22 cellular contexts compared by ENCODE assay signal in the genomic region with DNA sequence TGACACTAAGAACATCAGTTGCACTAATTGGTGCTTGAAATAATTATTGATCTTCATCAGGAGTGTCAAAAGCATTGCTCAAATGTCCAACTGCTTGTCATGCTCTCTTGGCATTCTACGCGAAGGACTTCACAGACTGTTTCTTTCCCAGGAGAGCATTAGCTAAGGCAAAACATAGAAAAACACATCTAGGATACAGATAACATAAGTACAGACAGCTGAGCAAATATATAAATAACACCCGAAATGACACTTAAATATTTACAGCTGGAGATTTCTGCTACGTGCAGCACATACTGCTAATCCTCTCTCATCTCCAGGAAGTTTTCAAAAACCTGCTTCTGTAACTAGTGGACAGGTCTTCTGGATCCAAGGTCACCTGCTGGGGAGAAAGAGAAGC.
DNase-seq lines count a peak whose midpoint lies in the region; ATAC-seq and TF ChIP-seq lines count a peak whose summit lies in the region.
"Had no signal": no experiment of that assay in that cellular context is flagged by ENCODE, and none has a peak within 500 bp of the region (broad histone marks: within the 10 kb centered on the region; RNA-seq: fewer than 3 reads in every experiment).

No MANE protein-coding gene starts in this region.

- H3K27me3 ChIP-seq in lower lobe of right lung (ENCODE audit: low read depth) (peaks cover 21% of the 10 kb centered on the region), mesendoderm (ENCODE audit: insufficient read depth, low read length, poor library complexity) (no peaks in the 10 kb centered on the region)
- H3K27me3 ChIP-seq: vagina had no signal

- no peak overlapping the region for H3K23ac ChIP-seq in mesendoderm (ENCODE audit: low read length)

- H3K4me2 ChIP-seq in mesendoderm (ENCODE audit: low read length): no peak overlapping the region
- H3K4me2 ChIP-seq: BLaER1 had no signal

- intact Hi-C loops in lower lobe of right lung (cut with DNase I): no loop called here

- no peaks in the 10 kb centered on the region for H3K79me2 ChIP-seq in mesendoderm (ENCODE audit: control insufficient read depth, insufficient read depth, low read length)

- no peak overlapping the region for H2BK5ac ChIP-seq in mesendoderm (ENCODE audit: low read length)

- H4K5ac ChIP-seq in mesendoderm (ENCODE audit: low read length): no peak overlapping the region

- no peak for TF ChIP-seq CTCF in lower lobe of right lung (IDR thresholded peaks at IDR 0.05)

- no CpG with 5 or more reads among the region's 4 CpGs for WGBS in mesendoderm (ENCODE audit: extremely low coverage, insufficient coverage, low lambda C conversion rate)

- no peak overlapping the region for H2AK5ac ChIP-seq in mesendoderm (ENCODE audit: low read length)

- H3K9ac ChIP-seq in SK-N-MC (ENCODE audit: insufficient read length) (no peak overlapping the region), mesendoderm (ENCODE audit: low read length) (no peak overlapping the region)
- H3K9ac ChIP-seq: BLaER1 had no signal

- H2BK15ac ChIP-seq in mesendoderm (replicated peaks; ENCODE audit: low read depth): no peak overlapping the region

- H3K9me3 ChIP-seq in SK-N-MC (ENCODE audit: low read depth, low read length) (no peaks in the 10 kb centered on the region; the same call in 1 of the 2 replicates), lower lobe of right lung (no peaks in the 10 kb centered on the region)
- H3K9me3 ChIP-seq: HAP-1, vagina had no signal

- H3K27ac ChIP-seq in SK-N-MC (peak overlapping the region; percentile 46; the same call in 1 of the 2 replicates), lower lobe of right lung (no peak overlapping the region), mesendoderm (ENCODE audit: low read depth, low read length) (no peak overlapping the region)
- H3K27ac ChIP-seq: BLaER1, vagina had no signal

- DNase-seq in DMS79 treated with DMSO at 0.1 percent for 48 hours (lab: John Stamatoyannopoulos, UW): peak; percentile 86
- DNase-seq in NCI-H1417 (lab: John Stamatoyannopoulos, UW): peak; percentile 69 to 95 (median 92)
- peak; percentile 40 for DNase-seq in NCI-H2171 treated with DMSO at 0.1 percent for 48 hours (lab: John Stamatoyannopoulos, UW)
- no peak for DNase-seq in SK-N-MC (ENCODE audit: low read depth, low spot score)
- no peak for DNase-seq in lower lobe of right lung
- no peak for DNase-seq in GM19238 (ENCODE audit: insufficient read length, low spot score)
- no peak for DNase-seq in mesendoderm
- DNase-seq: activated CD4-positive, alpha-beta memory T cell treated with anti-CD3 and anti-CD28 coated beads for 36 hours; activated CD8-positive, alpha-beta memory T cell treated with anti-CD3 and anti-CD28 coated beads, Interleukin-2, amount 50 U/mL, for 48 hours; activated naive CD8-positive, alpha-beta T cell treated with anti-CD3 and anti-CD28 coated beads, Interleukin-2, amount 10 ng/mL, durations not matched to agents 7 days and 5 days; central memory CD4-positive, alpha-beta T cell; kidney; NCI-H1436 treated with DMSO at 0.1 percent for 48 hours; NCI-H82; right cardiac atrium; stimulated activated naive CD8-positive, alpha-beta T cell treated with anti-CD3 and anti-CD28 coated beads, Interleukin-15, Interleukin-2, amounts not matched to agents 100 U/mL and 50 U/mL, for 24 hours had no signal

- no peak overlapping the region for H4K8ac ChIP-seq in mesendoderm (ENCODE audit: low read depth, low read length)

- no peak overlapping the region for H3K18ac ChIP-seq in mesendoderm (ENCODE audit: low read length)

- no peak overlapping the region for H3K56ac ChIP-seq in mesendoderm (ENCODE audit: low read length)

- H3K36me3 ChIP-seq in SK-N-MC (ENCODE audit: insufficient read depth, low read length) (no peaks in the 10 kb centered on the region), lower lobe of right lung (no peaks in the 10 kb centered on the region), mesendoderm (ENCODE audit: control insufficient read depth, insufficient read depth, low read length) (no peaks in the 10 kb centered on the region)
- H3K36me3 ChIP-seq: BLaER1, HAP-1, vagina had no signal

- ATAC-seq in HG02840 (IDR thresholded peaks at IDR 0.05; ENCODE audit: low FRiP score, unreplicated experiment) (no peak), lower lobe of right lung (no peak)
- ATAC-seq: GM12878; right cardiac atrium; stimulated activated naive CD8-positive, alpha-beta T cell treated with anti-CD3 and anti-CD28 coated beads, Interleukin-15, Interleukin-2, amounts not matched to agents 100 U/mL and 50 U/mL, for 24 hours had no signal

- no peak overlapping the region for H2BK120ac ChIP-seq in mesendoderm (ENCODE audit: low read depth, low read length)

- H3K4me3 ChIP-seq in SK-N-MC (0 out of 2 replicates have a peak overlapping the region, but pooled peaks have one; percentile 10), lower lobe of right lung (no peak overlapping the region), mesendoderm (ENCODE audit: low read length) (no peak overlapping the region)
- H3K4me3 ChIP-seq: BLaER1, GM12878, HAP-1, lung, vagina had no signal

- no peaks in the 10 kb centered on the region for H3K79me1 ChIP-seq in mesendoderm (ENCODE audit: low read length)

- no peaks in the 10 kb centered on the region for H3K4me1 ChIP-seq in lower lobe of right lung
- H3K4me1 ChIP-seq in mesendoderm (ENCODE audit: control insufficient read depth, low read depth, low read length): no peaks in the 10 kb centered on the region
- H3K4me1 ChIP-seq: HAP-1, vagina had no signal

- no peak overlapping the region for H3K4ac ChIP-seq in mesendoderm (ENCODE audit: low read depth, low read length)

Comparison
In these comparisons a context has a peak if more than half of its experiments do, and no peak if none do; other contexts are left out.
1. DNase-seq: peak in DMS79 treated with DMSO at 0.1 percent for 48 hours (single experiment), NCI-H1417 (3 of 3) and NCI-H2171 treated with DMSO at 0.1 percent for 48 hours (single experiment); none in SK-N-MC (single experiment), lower lobe of right lung (single experiment), GM19238 (single experiment) and mesendoderm (single experiment).